Comparison of ENCODE assay signal across 8 cellular contexts in genomic region chr3:141192345-141192744, GRCh38. TPM values are rescaled to one million over a fixed set of nuclear protein-coding genes. Genes with fewer than 3 reads are reported as not detected.
DNase-seq lines count a peak whose midpoint lies in the region; ATAC-seq and TF ChIP-seq lines count a peak whose summit lies in the region.

No MANE protein-coding gene starts in this region.

- no peaks in the 10 kb centered on the region for H3K9me3 Mint-ChIP-seq in naive B cell
- no peaks in the 10 kb centered on the region for H3K9me3 Mint-ChIP-seq in stimulated activated effector memory CD8-positive, alpha-beta T cell treated with anti-CD3 and anti-CD28 coated beads, Interleukin-12 subunit alpha, Interleukin-12 subunit beta, amount 100 ng/mL, for 72 hours

- H3K27me3 Mint-ChIP-seq in naive B cell, result peaks cover 22 to 44% (median 35%) of the 10 kb centered on the region in 3 donors

- CTCF ChIA-PET in OCI-LY7 (lab: Charles Lee; ENCODE audit: unreplicated experiment), result interaction anchor here (0.7 kb wide), 1 partner anchor 14 kb away, joined by 3 read pairs; no protein-coding TSS in a partner anchor

- ATAC-seq in GM21825 (IDR thresholded peaks at IDR 0.05; ENCODE audit: unreplicated experiment) (peak; percentile 100), naive B cell (ENCODE audit: low read depth in 2 of 2) (peak; percentile 99 to 100)
- peak; percentile 99 for ATAC-seq in stimulated activated effector memory CD8-positive, alpha-beta T cell treated with anti-CD3 and anti-CD28 coated beads, Interleukin-12 subunit alpha, Interleukin-12 subunit beta, amount 100 ng/mL, for 72 hours

- H3K9me3 ChIP-seq in DOHH2 (ENCODE audit: control insufficient read depth, insufficient read depth, low read length) (no peaks in the 10 kb centered on the region), OCI-LY7 (ENCODE audit: low read length) (no peaks in the 10 kb centered on the region)

- H3K4me2 ChIP-seq in DOHH2 (ENCODE audit: low read length) (no peak overlapping the region), KMS-11 (peak overlapping the region; percentile 31), OCI-LY7 (ENCODE audit: low read length) (no peak overlapping the region)

- H3K36me3 ChIP-seq in DOHH2 (ENCODE audit: control insufficient read depth, low read length) (no peaks in the 10 kb centered on the region), KMS-11 (ENCODE audit: insufficient read depth) (no peaks in the 10 kb centered on the region), OCI-LY7 (ENCODE audit: insufficient read depth, low read length) (no peaks in the 10 kb centered on the region)

- H3K36me3 Mint-ChIP-seq in naive B cell, result peaks cover 0 to 4% of the 10 kb centered on the region in 2 donors
- no peaks in the 10 kb centered on the region for H3K36me3 Mint-ChIP-seq in stimulated activated effector memory CD8-positive, alpha-beta T cell treated with anti-CD3 and anti-CD28 coated beads, Interleukin-12 subunit alpha, Interleukin-12 subunit beta, amount 100 ng/mL, for 72 hours

- intact Hi-C loops in OCI-LY7 (cut with micrococcal nuclease; ENCODE audit: unreplicated experiment), result loop anchor here (1.0 to 10.0 kb wide), 4 partner anchors 88 to 294 kb away; no protein-coding TSS in a partner anchor

- DNase-seq in OCI-LY7 (ENCODE audit: low spot score), result peak; percentile 86
- peak; percentile 100 for DNase-seq in activated CD8-positive, alpha-beta memory T cell treated with anti-CD3 and anti-CD28 coated beads, Interleukin-2, amount 50 U/mL, for 48 hours
- DNase-seq in epithelial cell of prostate (ENCODE audit: low read depth, low spot score), result peak; percentile 57
- peak; percentile 87 for DNase-seq in naive B cell
- DNase-seq in stimulated activated effector memory CD8-positive, alpha-beta T cell treated with anti-CD3 and anti-CD28 coated beads, Interleukin-12 subunit alpha, Interleukin-12 subunit beta, amount 100 ng/mL, for 72 hours (ENCODE audit: low spot score in 2 of 2), result peak; percentile 99 to 100

- H4K20me1 ChIP-seq in DOHH2 (ENCODE audit: control insufficient read depth, insufficient read depth, low read depth, low read length) (no peaks in the 10 kb centered on the region), KMS-11 (ENCODE audit: insufficient read depth) (no peaks in the 10 kb centered on the region), OCI-LY7 (ENCODE audit: insufficient read depth, low read length) (no peaks in the 10 kb centered on the region)

- no peaks in the 10 kb centered on the region for H3K9me2 ChIP-seq in DOHH2 (replicated peaks; ENCODE audit: control insufficient read depth, low read length)
- no peaks in the 10 kb centered on the region for H3K9me2 ChIP-seq in OCI-LY7 (ENCODE audit: insufficient read depth, low read length)

- peak overlapping the region in 1 of 6 donors; percentile 40 for H3K27ac Mint-ChIP-seq in naive B cell
- no peak overlapping the region for H3K27ac Mint-ChIP-seq in stimulated activated effector memory CD8-positive, alpha-beta T cell treated with anti-CD3 and anti-CD28 coated beads, Interleukin-12 subunit alpha, Interleukin-12 subunit beta, amount 100 ng/mL, for 72 hours

- H3K4me1 ChIP-seq in DOHH2 (ENCODE audit: control insufficient read depth, low read length), result no peaks in the 10 kb centered on the region
- peaks cover 3% of the 10 kb centered on the region for H3K4me1 ChIP-seq in KMS-11 (ENCODE audit: low read depth, poor library complexity, severe bottlenecking)
- no peaks in the 10 kb centered on the region for H3K4me1 ChIP-seq in OCI-LY7 (ENCODE audit: insufficient read depth, low read length, poor library complexity, severe bottlenecking)

- H3F3A ChIP-seq in DOHH2 (ENCODE audit: control insufficient read depth, insufficient read depth), result no peaks in the 10 kb centered on the region

- TF ChIP-seq CTCF in DOHH2 (IDR thresholded peaks at IDR 0.05; ENCODE audit: low read depth, low read length, poor library complexity, severe bottlenecking) (peak; percentile 96), KMS-11 (conservative IDR thresholded peaks at IDR 0.05; ENCODE audit: low read depth, low read length) (peak; percentile 99), OCI-LY7 (conservative IDR thresholded peaks at IDR 0.05; ENCODE audit: low read length) (peak; percentile 98)

- no peak overlapping the region for H3K9ac ChIP-seq in KMS-11

- H3K27ac ChIP-seq in DOHH2 (ENCODE audit: low read depth, low read length) (no peak overlapping the region), KMS-11 (no peak overlapping the region), OCI-LY7 (ENCODE audit: low read depth, low read length, poor library complexity, severe bottlenecking) (no peak overlapping the region), epithelial cell of prostate (no peak overlapping the region)

- H2AFZ ChIP-seq in KMS-11 (ENCODE audit: low read depth) (peak overlapping the region; percentile 39; the same call in 1 of the 2 replicates), OCI-LY7 (ENCODE audit: low read length) (peak overlapping the region; percentile 30; the same call in 1 of the 2 replicates)

- H3K27me3 ChIP-seq in DOHH2 (ENCODE audit: control insufficient read depth, low read length), result peaks cover 29% of the 10 kb centered on the region
- H3K27me3 ChIP-seq in KMS-11 (ENCODE audit: insufficient read depth, low read depth), result no peaks in the 10 kb centered on the region

- no peak overlapping the region for H3K4me3 Mint-ChIP-seq in naive B cell
- H3K4me3 Mint-ChIP-seq in stimulated activated effector memory CD8-positive, alpha-beta T cell treated with anti-CD3 and anti-CD28 coated beads, Interleukin-12 subunit alpha, Interleukin-12 subunit beta, amount 100 ng/mL, for 72 hours, result no peak overlapping the region

- BruUV-seq in OCI-LY7 (replicated peaks; lab: Mats Ljungman, UMichigan), result no TSS peak

- peaks cover 0 to 4% (median 0%) of the 10 kb centered on the region in 3 donors for H3K4me1 Mint-ChIP-seq in naive B cell
- H3K4me1 Mint-ChIP-seq in stimulated activated effector memory CD8-positive, alpha-beta T cell treated with anti-CD3 and anti-CD28 coated beads, Interleukin-12 subunit alpha, Interleukin-12 subunit beta, amount 100 ng/mL, for 72 hours, result peaks cover 12% of the 10 kb centered on the region

- H3K79me2 ChIP-seq in DOHH2 (ENCODE audit: control insufficient read depth, low read length) (no peaks in the 10 kb centered on the region), KMS-11 (ENCODE audit: insufficient read depth, low read depth) (no peaks in the 10 kb centered on the region), OCI-LY7 (ENCODE audit: insufficient read depth, low read depth, low read length) (no peaks in the 10 kb centered on the region)

- no peak overlapping the region for H3K4me3 ChIP-seq in DOHH2 (ENCODE audit: low read length)
- H3K4me3 ChIP-seq in KMS-11 (IDR thresholded peaks at IDR 0.05; ENCODE audit: insufficient read depth, low read depth, low read length), result no peak overlapping the region
- no peak overlapping the region for H3K4me3 ChIP-seq in OCI-LY7 (ENCODE audit: low read depth, low read length, poor library complexity, severe bottlenecking)

- POLR2A ChIA-PET in OCI-LY7 (lab: Charles Lee), result interaction anchor here (0.6 kb wide), 1 partner anchor 1256 kb away, joined by 3 read pairs; no protein-coding TSS in a partner anchor

RNA-seq across cellular contexts. Expression of gene PXYLP1, which starts 39.3 kb away (rescaled TPM):
- 1.9 and 3.6 TPM in 2 replicates for total RNA-seq in OCI-LY7 (2014; rRNA removed; shearing (Covaris generic))
- 4.2 and 6.3 TPM in 2 replicates for total RNA-seq in OCI-LY7 (2022)
- polyA plus RNA-seq in naive B cell (ENCODE audit: low read depth in 6 of 6), result 1 to 10 TPM in 4 of 6 donors, under 1 TPM in 2; 0.17 to 2.4 (median 1.2) TPM
